10 cellular contexts compared by ENCODE assay signal in genomic region chr13:101155920-101156319, GRCh38.
DNase-seq lines count a peak whose midpoint lies in the region; ATAC-seq and TF ChIP-seq lines count a peak whose summit lies in the region.
"Had no signal": no experiment of that assay in that cellular context is flagged by ENCODE, and none has a peak within 500 bp of the region (broad histone marks: within the 10 kb centered on the region; RNA-seq: fewer than 3 reads in every experiment).

No MANE protein-coding gene starts in this region.

- CTCF ChIA-PET in WTC11 (lab: Charles Lee): interaction anchor here (0.6 to 1.9 kb wide), 6 partner anchors 11 to 711 kb away, joined by 3 to 12 read pairs (median 3); no protein-coding TSS in a partner anchor
- CTCF ChIA-PET in activated naive CD4-positive, alpha-beta T cell treated with anti-CD3 and anti-CD28 coated beads, Interleukin-2, amount 10 ng/mL, durations not matched to agents 7 days and 5 days (lab: Charles Lee): interaction anchor here (0.6 to 2.6 kb wide), 2 partner anchors 11 to 598 kb away, joined by 3 to 11 read pairs; no protein-coding TSS in a partner anchor

- H3K27ac Mint-ChIP-seq in WTC11: no peak overlapping the region
- H3K27ac Mint-ChIP-seq in activated naive CD4-positive, alpha-beta T cell treated with anti-CD3 and anti-CD28 coated beads, Interleukin-2, amount 10 ng/mL, durations not matched to agents 7 days and 5 days: no peak overlapping the region

- no peak overlapping the region for H3K9ac ChIP-seq in mesendoderm (ENCODE audit: low read length)

- H2BK120ac ChIP-seq in mesendoderm (ENCODE audit: low read depth, low read length): no peak overlapping the region

- H3K4me1 Mint-ChIP-seq in WTC11: peaks cover 6% of the 10 kb centered on the region; the same call in 1 of the 2 replicates
- no peaks in the 10 kb centered on the region for H3K4me1 Mint-ChIP-seq in activated naive CD4-positive, alpha-beta T cell treated with anti-CD3 and anti-CD28 coated beads, Interleukin-2, amount 10 ng/mL, durations not matched to agents 7 days and 5 days

- no peaks in the 10 kb centered on the region for H3K79me2 ChIP-seq in mesendoderm (ENCODE audit: control insufficient read depth, insufficient read depth, low read length)

- H3K36me3 ChIP-seq in mesendoderm (ENCODE audit: control insufficient read depth, insufficient read depth, low read length): no peaks in the 10 kb centered on the region
- H3K36me3 ChIP-seq: right atrium auricular region had no signal

- no peak overlapping the region for H3K27ac ChIP-seq in mesendoderm (ENCODE audit: low read depth, low read length)
- H3K27ac ChIP-seq: right atrium auricular region had no signal

- H3K4me3 Mint-ChIP-seq in WTC11: no peak overlapping the region
- no peak overlapping the region for H3K4me3 Mint-ChIP-seq in activated naive CD4-positive, alpha-beta T cell treated with anti-CD3 and anti-CD28 coated beads, Interleukin-2, amount 10 ng/mL, durations not matched to agents 7 days and 5 days

- H3K4ac ChIP-seq in mesendoderm (ENCODE audit: low read depth, low read length): no peak overlapping the region

- WGBS in mesendoderm (ENCODE audit: extremely low coverage, insufficient coverage, low lambda C conversion rate): no CpG with 5 or more reads among the region's 2 CpGs

- no peaks in the 10 kb centered on the region for H3K9me3 Mint-ChIP-seq in WTC11
- no peaks in the 10 kb centered on the region for H3K9me3 Mint-ChIP-seq in activated naive CD4-positive, alpha-beta T cell treated with anti-CD3 and anti-CD28 coated beads, Interleukin-2, amount 10 ng/mL, durations not matched to agents 7 days and 5 days

- no peak overlapping the region for H2AK5ac ChIP-seq in mesendoderm (ENCODE audit: low read length)

- H3K18ac ChIP-seq in mesendoderm (ENCODE audit: low read length): no peak overlapping the region

- TF ChIP-seq CTCF in WTC11 (IDR thresholded peaks at IDR 0.05): no peak; the same call in 1 of the 2 replicates

- H3K4me1 ChIP-seq in mesendoderm (ENCODE audit: control insufficient read depth, low read depth, low read length): no peaks in the 10 kb centered on the region

- no peak overlapping the region for H3K4me3 ChIP-seq in mesendoderm (ENCODE audit: low read length)
- H3K4me3 ChIP-seq: right atrium auricular region had no signal

- H2BK5ac ChIP-seq in mesendoderm (ENCODE audit: low read length): no peak overlapping the region

- no peaks in the 10 kb centered on the region for H3K27me3 Mint-ChIP-seq in WTC11 (ENCODE audit: low read depth)
- peaks cover 11% of the 10 kb centered on the region for H3K27me3 Mint-ChIP-seq in activated naive CD4-positive, alpha-beta T cell treated with anti-CD3 and anti-CD28 coated beads, Interleukin-2, amount 10 ng/mL, durations not matched to agents 7 days and 5 days

- no peak overlapping the region for H4K5ac ChIP-seq in mesendoderm (ENCODE audit: low read length)

- no peak overlapping the region for H3K23ac ChIP-seq in mesendoderm (ENCODE audit: low read length)

- no peak overlapping the region for H3K56ac ChIP-seq in mesendoderm (ENCODE audit: low read length)

- H4K8ac ChIP-seq in mesendoderm (ENCODE audit: low read depth, low read length): no peak overlapping the region

- no peaks in the 10 kb centered on the region for H3K79me1 ChIP-seq in mesendoderm (ENCODE audit: low read length)

- no peaks in the 10 kb centered on the region for H3K36me3 Mint-ChIP-seq in WTC11
- no peaks in the 10 kb centered on the region for H3K36me3 Mint-ChIP-seq in activated naive CD4-positive, alpha-beta T cell treated with anti-CD3 and anti-CD28 coated beads, Interleukin-2, amount 10 ng/mL, durations not matched to agents 7 days and 5 days

- H2BK15ac ChIP-seq in mesendoderm (replicated peaks; ENCODE audit: low read depth): no peak overlapping the region

- H3K4me2 ChIP-seq in mesendoderm (ENCODE audit: low read length): no peak overlapping the region

- DNase-seq in GM03348 (ENCODE audit: low spot score) (peak; percentile 15), WTC11 (ENCODE audit: low spot score) (no peak), mesendoderm (peak; percentile 31), GOT3 (lab: John Stamatoyannopoulos, UW) (no peak)
- no peak for DNase-seq in activated naive CD4-positive, alpha-beta T cell treated with anti-CD3 and anti-CD28 coated beads, Interleukin-2, amount 10 ng/mL, durations not matched to agents 7 days and 5 days
- DNase-seq in activated CD8-positive, alpha-beta memory T cell treated with anti-CD3 and anti-CD28 coated beads, Interleukin-2, amount 50 U/mL, for 4 hours: no peak
- DNase-seq in stimulated activated naive CD4-positive, alpha-beta T cell (lab: John Stamatoyannopoulos, UW): no peak
- DNase-seq: T1000 had no signal

- POLR2A ChIA-PET in WTC11 (lab: Charles Lee): no interaction called here

- ATAC-seq in HG02798 (IDR thresholded peaks at IDR 0.05; ENCODE audit: poor library complexity, unreplicated experiment): peak; percentile 53
- 0 out of 2 replicates have a peak, but pooled peaks have one; percentile 26 for ATAC-seq in WTC11

- no peaks in the 10 kb centered on the region for H3K27me3 ChIP-seq in mesendoderm (ENCODE audit: insufficient read depth, low read length, poor library complexity)
- H3K27me3 ChIP-seq: right atrium auricular region had no signal

TF ChIP-seq in WTC11, 78 proteins besides CTCF, POLR2A, EP300 and RAD21 (continues in another document):
- no peak for TF ChIP-seq PRRX2 (CRISPR knock-in tag; IDR thresholded peaks at IDR 0.05)
- TF ChIP-seq ZNF263 (CRISPR knock-in tag; IDR thresholded peaks at IDR 0.05; ENCODE audit: low read depth): no peak
- no peak for TF ChIP-seq FOXJ3 (CRISPR knock-in tag; IDR thresholded peaks at IDR 0.05; ENCODE audit: borderline replicate concordance)
- TF ChIP-seq, protein P1, sequence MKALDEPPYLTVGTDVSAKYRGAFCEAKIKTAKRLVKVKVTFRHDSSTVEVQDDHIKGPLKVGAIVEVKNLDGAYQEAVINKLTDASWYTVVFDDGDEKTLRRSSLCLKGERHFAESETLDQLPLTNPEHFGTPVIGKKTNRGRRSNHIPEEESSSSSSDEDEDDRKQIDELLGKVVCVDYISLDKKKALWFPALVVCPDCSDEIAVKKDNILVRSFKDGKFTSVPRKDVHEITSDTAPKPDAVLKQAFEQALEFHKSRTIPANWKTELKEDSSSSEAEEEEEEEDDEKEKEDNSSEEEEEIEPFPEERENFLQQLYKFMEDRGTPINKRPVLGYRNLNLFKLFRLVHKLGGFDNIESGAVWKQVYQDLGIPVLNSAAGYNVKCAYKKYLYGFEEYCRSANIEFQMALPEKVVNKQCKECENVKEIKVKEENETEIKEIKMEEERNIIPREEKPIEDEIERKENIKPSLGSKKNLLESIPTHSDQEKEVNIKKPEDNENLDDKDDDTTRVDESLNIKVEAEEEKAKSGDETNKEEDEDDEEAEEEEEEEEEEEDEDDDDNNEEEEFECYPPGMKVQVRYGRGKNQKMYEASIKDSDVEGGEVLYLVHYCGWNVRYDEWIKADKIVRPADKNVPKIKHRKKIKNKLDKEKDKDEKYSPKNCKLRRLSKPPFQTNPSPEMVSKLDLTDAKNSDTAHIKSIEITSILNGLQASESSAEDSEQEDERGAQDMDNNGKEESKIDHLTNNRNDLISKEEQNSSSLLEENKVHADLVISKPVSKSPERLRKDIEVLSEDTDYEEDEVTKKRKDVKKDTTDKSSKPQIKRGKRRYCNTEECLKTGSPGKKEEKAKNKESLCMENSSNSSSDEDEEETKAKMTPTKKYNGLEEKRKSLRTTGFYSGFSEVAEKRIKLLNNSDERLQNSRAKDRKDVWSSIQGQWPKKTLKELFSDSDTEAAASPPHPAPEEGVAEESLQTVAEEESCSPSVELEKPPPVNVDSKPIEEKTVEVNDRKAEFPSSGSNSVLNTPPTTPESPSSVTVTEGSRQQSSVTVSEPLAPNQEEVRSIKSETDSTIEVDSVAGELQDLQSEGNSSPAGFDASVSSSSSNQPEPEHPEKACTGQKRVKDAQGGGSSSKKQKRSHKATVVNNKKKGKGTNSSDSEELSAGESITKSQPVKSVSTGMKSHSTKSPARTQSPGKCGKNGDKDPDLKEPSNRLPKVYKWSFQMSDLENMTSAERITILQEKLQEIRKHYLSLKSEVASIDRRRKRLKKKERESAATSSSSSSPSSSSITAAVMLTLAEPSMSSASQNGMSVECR (CRISPR knock-in tag; IDR thresholded peaks at IDR 0.05; ENCODE audit: borderline replicate concordance): no peak
- TF ChIP-seq CREB1 (CRISPR knock-in tag; IDR thresholded peaks at IDR 0.05): no peak
- no peak for TF ChIP-seq ZMAT4 (CRISPR knock-in tag; IDR thresholded peaks at IDR 0.05)
- no peak for TF ChIP-seq ZNF138 (CRISPR knock-in tag; conservative IDR thresholded peaks at IDR 0.05)
- TF ChIP-seq, protein P2, sequence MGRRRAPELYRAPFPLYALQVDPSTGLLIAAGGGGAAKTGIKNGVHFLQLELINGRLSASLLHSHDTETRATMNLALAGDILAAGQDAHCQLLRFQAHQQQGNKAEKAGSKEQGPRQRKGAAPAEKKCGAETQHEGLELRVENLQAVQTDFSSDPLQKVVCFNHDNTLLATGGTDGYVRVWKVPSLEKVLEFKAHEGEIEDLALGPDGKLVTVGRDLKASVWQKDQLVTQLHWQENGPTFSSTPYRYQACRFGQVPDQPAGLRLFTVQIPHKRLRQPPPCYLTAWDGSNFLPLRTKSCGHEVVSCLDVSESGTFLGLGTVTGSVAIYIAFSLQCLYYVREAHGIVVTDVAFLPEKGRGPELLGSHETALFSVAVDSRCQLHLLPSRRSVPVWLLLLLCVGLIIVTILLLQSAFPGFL (CRISPR knock-in tag; IDR thresholded peaks at IDR 0.05; ENCODE audit: borderline replicate concordance): no peak
- TF ChIP-seq ELF4 (CRISPR knock-in tag; IDR thresholded peaks at IDR 0.05; ENCODE audit: low read depth): no peak

Comparison
In these comparisons a context has a peak if more than half of its experiments do, and no peak if none do; other contexts are left out.
1. DNase-seq: peak in GM03348 (single experiment) and mesendoderm (single experiment); none in WTC11 (single experiment), activated naive CD4-positive, alpha-beta T cell treated with anti-CD3 and anti-CD28 coated beads, Interleukin-2, amount 10 ng/mL, durations not matched to agents 7 days and 5 days (single experiment), activated CD8-positive, alpha-beta memory T cell treated with anti-CD3 and anti-CD28 coated beads, Interleukin-2, amount 50 U/mL, for 4 hours (single experiment), GOT3 (single experiment) and stimulated activated naive CD4-positive, alpha-beta T cell (0 of 6).